12 cellular contexts compared by ENCODE assay signal in the genomic region with DNA sequence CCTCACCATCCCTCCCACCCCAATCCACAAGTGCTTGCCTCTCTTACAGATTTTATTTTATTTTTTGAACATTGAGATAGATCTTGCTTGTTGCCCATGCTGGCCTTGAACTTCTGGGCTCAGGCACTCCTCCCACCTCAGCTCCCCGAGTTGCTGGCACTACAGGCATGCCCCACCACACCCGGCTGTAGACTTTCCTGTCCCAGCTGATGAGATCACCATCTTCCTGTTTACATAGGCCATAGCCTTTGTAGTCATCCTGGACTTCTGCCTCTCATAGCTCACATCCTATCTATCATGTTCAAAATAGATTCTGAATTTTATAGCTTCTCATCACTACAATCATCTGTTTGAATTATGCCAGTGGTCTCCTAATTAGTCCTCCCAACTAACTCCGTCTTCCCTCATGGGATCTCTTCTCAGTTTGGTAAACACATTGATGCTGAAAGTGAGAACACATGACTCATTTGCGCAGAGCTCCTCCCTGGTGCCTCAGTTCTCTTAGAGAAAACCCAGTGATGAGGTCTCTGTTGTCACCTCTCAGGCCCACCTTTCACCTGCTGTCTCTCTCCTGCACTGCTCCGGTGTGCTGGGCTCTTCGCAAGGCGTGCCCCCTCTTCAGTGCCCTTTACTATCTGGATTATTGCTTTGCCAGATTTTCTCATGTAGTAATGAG.
DNase-seq lines count a peak whose midpoint lies in the region; ATAC-seq and TF ChIP-seq lines count a peak whose summit lies in the region.
"Had no signal": no experiment of that assay in that cellular context is flagged by ENCODE, and none has a peak within 500 bp of the region (broad histone marks: within the 10 kb centered on the region; RNA-seq: fewer than 3 reads in every experiment).

No MANE protein-coding gene starts in this region.

- DNase-seq in A172 (ENCODE audit: low spot score) (peak; percentile 62), GM04503 (ENCODE audit: low read depth) (peak; percentile 42), fibroblast of peridontal ligament (ENCODE audit: extremely low read depth) (peak; percentile 51), HT-29 (ENCODE audit: low spot score) (no peak), SIG-M5 (lab: John Stamatoyannopoulos, UW) (no peak), ACHN (no peak)
- DNase-seq: activated naive CD8-positive, alpha-beta T cell treated with anti-CD3 and anti-CD28 coated beads, Interleukin-2, amount 10 ng/mL, durations not matched to agents 7 days and 5 days; GOT3; NCI-H2081 treated with DMSO at 0.1 percent for 48 hours; stimulated activated CD4-positive, alpha-beta T cell treated with anti-CD3 and anti-CD28 coated beads, Interleukin-15, amount 100 ng/mL, for 24 hours had no signal

- ATAC-seq in SK-N-SH treated with all-trans-retinoic acid at 6 μM for 48 hours (peak; percentile 24; the same call in 1 of the 3 replicates), GM21515 (IDR thresholded peaks at IDR 0.05; ENCODE audit: unreplicated experiment) (no peak)

- in situ Hi-C loops in ACHN (cut with HindIII; ENCODE audit: low pct_ligation_motif_present, low pct_unique_long_range_greater_than_20kb, low sequenced_read_pairs): no loop called here

TF ChIP-seq in SK-N-SH treated with all-trans-retinoic acid at 6 μM for 48 hours, 23 proteins besides CTCF, POLR2A, EP300 and RAD21:
- TF ChIP-seq PPARA (CRISPR knock-in tag; IDR thresholded peaks at IDR 0.05; ENCODE audit: borderline replicate concordance) (no peak), SNAI2 (CRISPR knock-in tag; IDR thresholded peaks at IDR 0.05) (no peak), ZFP3 (CRISPR knock-in tag; IDR thresholded peaks at IDR 0.05) (no peak), ZFP30 (CRISPR knock-in tag; IDR thresholded peaks at IDR 0.05) (no peak), ZNF8 (CRISPR knock-in tag; IDR thresholded peaks at IDR 0.05) (no peak), OSR1 (CRISPR knock-in tag; IDR thresholded peaks at IDR 0.05) (no peak), POU6F1 (CRISPR knock-in tag; IDR thresholded peaks at IDR 0.05; ENCODE audit: borderline replicate concordance, low read depth) (no peak), RARB (CRISPR knock-in tag; IDR thresholded peaks at IDR 0.05) (no peak), ESRRG (CRISPR knock-in tag; IDR thresholded peaks at IDR 0.05) (no peak), GLIS3 (CRISPR knock-in tag; IDR thresholded peaks at IDR 0.05) (no peak), ISL1 (CRISPR knock-in tag; IDR thresholded peaks at IDR 0.05) (no peak), ZNF565 (CRISPR knock-in tag; conservative IDR thresholded peaks at IDR 0.05; ENCODE audit: low read depth) (no peak), BACH2 (CRISPR knock-in tag; IDR thresholded peaks at IDR 0.05; ENCODE audit: borderline replicate concordance) (no peak)

Comparison
In these comparisons a context has a peak if more than half of its experiments do, and no peak if none do; other contexts are left out.
1. DNase-seq: peak in A172 (single experiment), GM04503 (single experiment) and fibroblast of peridontal ligament (single experiment); none in HT-29 (single experiment), SIG-M5 (single experiment) and ACHN (single experiment).